8 cellular contexts compared by ENCODE assay signal in genomic region chr17:51120739-51121619, GRCh38. TPM values are rescaled to one million over a fixed set of nuclear protein-coding genes. Genes with fewer than 3 reads are reported as not detected.
DNase-seq lines count a peak whose midpoint lies in the region; ATAC-seq and TF ChIP-seq lines count a peak whose summit lies in the region.

A gene with protein sequence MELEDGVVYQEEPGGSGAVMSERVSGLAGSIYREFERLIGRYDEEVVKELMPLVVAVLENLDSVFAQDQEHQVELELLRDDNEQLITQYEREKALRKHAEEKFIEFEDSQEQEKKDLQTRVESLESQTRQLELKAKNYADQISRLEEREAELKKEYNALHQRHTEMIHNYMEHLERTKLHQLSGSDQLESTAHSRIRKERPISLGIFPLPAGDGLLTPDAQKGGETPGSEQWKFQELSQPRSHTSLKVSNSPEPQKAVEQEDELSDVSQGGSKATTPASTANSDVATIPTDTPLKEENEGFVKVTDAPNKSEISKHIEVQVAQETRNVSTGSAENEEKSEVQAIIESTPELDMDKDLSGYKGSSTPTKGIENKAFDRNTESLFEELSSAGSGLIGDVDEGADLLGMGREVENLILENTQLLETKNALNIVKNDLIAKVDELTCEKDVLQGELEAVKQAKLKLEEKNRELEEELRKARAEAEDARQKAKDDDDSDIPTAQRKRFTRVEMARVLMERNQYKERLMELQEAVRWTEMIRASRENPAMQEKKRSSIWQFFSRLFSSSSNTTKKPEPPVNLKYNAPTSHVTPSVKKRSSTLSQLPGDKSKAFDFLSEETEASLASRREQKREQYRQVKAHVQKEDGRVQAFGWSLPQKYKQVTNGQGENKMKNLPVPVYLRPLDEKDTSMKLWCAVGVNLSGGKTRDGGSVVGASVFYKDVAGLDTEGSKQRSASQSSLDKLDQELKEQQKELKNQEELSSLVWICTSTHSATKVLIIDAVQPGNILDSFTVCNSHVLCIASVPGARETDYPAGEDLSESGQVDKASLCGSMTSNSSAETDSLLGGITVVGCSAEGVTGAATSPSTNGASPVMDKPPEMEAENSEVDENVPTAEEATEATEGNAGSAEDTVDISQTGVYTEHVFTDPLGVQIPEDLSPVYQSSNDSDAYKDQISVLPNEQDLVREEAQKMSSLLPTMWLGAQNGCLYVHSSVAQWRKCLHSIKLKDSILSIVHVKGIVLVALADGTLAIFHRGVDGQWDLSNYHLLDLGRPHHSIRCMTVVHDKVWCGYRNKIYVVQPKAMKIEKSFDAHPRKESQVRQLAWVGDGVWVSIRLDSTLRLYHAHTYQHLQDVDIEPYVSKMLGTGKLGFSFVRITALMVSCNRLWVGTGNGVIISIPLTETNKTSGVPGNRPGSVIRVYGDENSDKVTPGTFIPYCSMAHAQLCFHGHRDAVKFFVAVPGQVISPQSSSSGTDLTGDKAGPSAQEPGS (N-terminal part only) (minus strand): TSS chr17:51120868. CDS start chr17:51120656, 212 bp downstream.

- H3K4me1 Mint-ChIP-seq in HFFc6 (ENCODE audit: low read depth): peaks cover 49% of the 10 kb centered on the region
- peaks cover 59% of the 10 kb centered on the region for H3K4me1 Mint-ChIP-seq in activated naive CD4-positive, alpha-beta T cell treated with anti-CD3 and anti-CD28 coated beads, Interleukin-2, amount 50 U/mL, for 24 hours

- H3K4me3 Mint-ChIP-seq in HFFc6: peak within 1 kb of the TSS; percentile 98
- peak within 1 kb of the TSS; percentile 94 for H3K4me3 Mint-ChIP-seq in activated naive CD4-positive, alpha-beta T cell treated with anti-CD3 and anti-CD28 coated beads, Interleukin-2, amount 50 U/mL, for 24 hours

- TF ChIP-seq CTCF in HFFc6 (IDR thresholded peaks at IDR 0.05) (no peak), omental fat pad (IDR thresholded peaks at IDR 0.05) (no peak)

- DNase-seq in GM04503 (ENCODE audit: low read depth) (peak; percentile 78), HFFc6 (peak; percentile 94), NCI-H1048 (lab: John Stamatoyannopoulos, UW) (peak; percentile 90), glomerular endothelial cell (ENCODE audit: extremely low read depth, low read depth, low spot score) (peak; percentile 54), omental fat pad (ENCODE audit: low spot score) (peak; percentile 86)

- H3K36me3 Mint-ChIP-seq in HFFc6 (ENCODE audit: low read depth): no peaks in the 10 kb centered on the region
- no peaks in the 10 kb centered on the region for H3K36me3 Mint-ChIP-seq in activated naive CD4-positive, alpha-beta T cell treated with anti-CD3 and anti-CD28 coated beads, Interleukin-2, amount 50 U/mL, for 24 hours

- H3K27ac Mint-ChIP-seq in HFFc6: peak within 1 kb of the TSS; percentile 99
- H3K27ac Mint-ChIP-seq in activated naive CD4-positive, alpha-beta T cell treated with anti-CD3 and anti-CD28 coated beads, Interleukin-2, amount 50 U/mL, for 24 hours: peak within 1 kb of the TSS; percentile 98

- H3K27ac ChIP-seq in temporal lobe (ENCODE audit: low read depth, low read length): peak within 1 kb of the TSS; percentile 95

- H3K27me3 Mint-ChIP-seq in HFFc6 (ENCODE audit: insufficient read depth): peaks cover 5% of the 10 kb centered on the region; the same call in 1 of the 2 replicates
- H3K27me3 Mint-ChIP-seq in activated naive CD4-positive, alpha-beta T cell treated with anti-CD3 and anti-CD28 coated beads, Interleukin-2, amount 50 U/mL, for 24 hours: no peaks in the 10 kb centered on the region

- no peaks in the 10 kb centered on the region for H3K9me3 Mint-ChIP-seq in HFFc6
- H3K9me3 Mint-ChIP-seq in activated naive CD4-positive, alpha-beta T cell treated with anti-CD3 and anti-CD28 coated beads, Interleukin-2, amount 50 U/mL, for 24 hours: no peaks in the 10 kb centered on the region

- ATAC-seq in SK-N-SH treated with all-trans-retinoic acid at 6 μM for 48 hours (peak; percentile 84), omental fat pad (ENCODE audit: low FRiP score) (peak; percentile 92)

TF ChIP-seq in SK-N-SH treated with all-trans-retinoic acid at 6 μM for 48 hours, 23 proteins besides CTCF, POLR2A, EP300 and RAD21:
- TF ChIP-seq CSDC2 (CRISPR knock-in tag; IDR thresholded peaks at IDR 0.05): no peak
- no peak for TF ChIP-seq SNAI2 (CRISPR knock-in tag; IDR thresholded peaks at IDR 0.05)
- TF ChIP-seq ZNF565 (CRISPR knock-in tag; conservative IDR thresholded peaks at IDR 0.05; ENCODE audit: low read depth): no peak
- 0 out of 2 replicates have a peak, but pooled peaks have one; percentile 81 for TF ChIP-seq GLIS3 (CRISPR knock-in tag; IDR thresholded peaks at IDR 0.05)
- TF ChIP-seq ZC3H10 (CRISPR knock-in tag; IDR thresholded peaks at IDR 0.05): no peak
- TF ChIP-seq, protein P1, sequence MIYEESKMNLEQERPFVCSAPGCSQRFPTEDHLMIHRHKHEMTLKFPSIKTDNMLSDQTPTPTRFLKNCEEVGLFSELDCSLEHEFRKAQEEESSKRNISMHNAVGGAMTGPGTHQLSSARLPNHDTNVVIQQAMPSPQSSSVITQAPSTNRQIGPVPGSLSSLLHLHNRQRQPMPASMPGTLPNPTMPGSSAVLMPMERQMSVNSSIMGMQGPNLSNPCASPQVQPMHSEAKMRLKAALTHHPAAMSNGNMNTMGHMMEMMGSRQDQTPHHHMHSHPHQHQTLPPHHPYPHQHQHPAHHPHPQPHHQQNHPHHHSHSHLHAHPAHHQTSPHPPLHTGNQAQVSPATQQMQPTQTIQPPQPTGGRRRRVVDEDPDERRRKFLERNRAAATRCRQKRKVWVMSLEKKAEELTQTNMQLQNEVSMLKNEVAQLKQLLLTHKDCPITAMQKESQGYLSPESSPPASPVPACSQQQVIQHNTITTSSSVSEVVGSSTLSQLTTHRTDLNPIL (CRISPR knock-in tag; IDR thresholded peaks at IDR 0.05; ENCODE audit: low read depth): 0 out of 2 replicates have a peak, but pooled peaks have one; percentile 36
- TF ChIP-seq TCF4 (CRISPR knock-in tag; IDR thresholded peaks at IDR 0.05; ENCODE audit: borderline replicate concordance): no peak
- TF ChIP-seq ARNTL (CRISPR knock-in tag; IDR thresholded peaks at IDR 0.05; ENCODE audit: borderline replicate concordance, low read depth): no peak
- no peak for TF ChIP-seq TOX (CRISPR knock-in tag; IDR thresholded peaks at IDR 0.05; ENCODE audit: borderline replicate concordance)
- peak; percentile 82; the same call in 1 of the 2 replicates for TF ChIP-seq ESRRG (CRISPR knock-in tag; IDR thresholded peaks at IDR 0.05)
- TF ChIP-seq ZNF8 (CRISPR knock-in tag; IDR thresholded peaks at IDR 0.05): no peak
- TF ChIP-seq BACH2 (CRISPR knock-in tag; IDR thresholded peaks at IDR 0.05; ENCODE audit: borderline replicate concordance): no peak
- peak; percentile 74; the same call in 1 of the 2 replicates for TF ChIP-seq TSHZ2 (CRISPR knock-in tag; IDR thresholded peaks at IDR 0.05)
- no peak for TF ChIP-seq PATZ1 (CRISPR knock-in tag; IDR thresholded peaks at IDR 0.05; ENCODE audit: borderline replicate concordance)
- peak; percentile 40; the same call in 1 of the 2 replicates for TF ChIP-seq ZNF70 (CRISPR knock-in tag; IDR thresholded peaks at IDR 0.05)

RNA-seq across cellular contexts. Expression of the gene that starts here (rescaled TPM):
- 10 to 100 TPM; 54.3 to 78.1 (median 61.3) TPM for total RNA-seq in HFFc6 (2021; fragmentation: NEBNext Ultra II Directional; extraction: Animal tissue kit (Norgen Biotek cat#: 25700))
- total RNA-seq in glomerular endothelial cell: 53.1 and 117 TPM in 2 replicates
- total RNA-seq in omental fat pad: 100 to 1,000 TPM; 117 to 197 (median 138) TPM
- 213 TPM for total RNA-seq in temporal lobe

Comparison
In these comparisons a context has a peak if more than half of its experiments do, and no peak if none do; other contexts are left out.
1. Peak in every context shown above with its lines: DNase-seq, ATAC-seq and H3K27ac ChIP-seq.